Comparison of ENCODE assay signal across 19 cellular contexts in the genomic region with DNA sequence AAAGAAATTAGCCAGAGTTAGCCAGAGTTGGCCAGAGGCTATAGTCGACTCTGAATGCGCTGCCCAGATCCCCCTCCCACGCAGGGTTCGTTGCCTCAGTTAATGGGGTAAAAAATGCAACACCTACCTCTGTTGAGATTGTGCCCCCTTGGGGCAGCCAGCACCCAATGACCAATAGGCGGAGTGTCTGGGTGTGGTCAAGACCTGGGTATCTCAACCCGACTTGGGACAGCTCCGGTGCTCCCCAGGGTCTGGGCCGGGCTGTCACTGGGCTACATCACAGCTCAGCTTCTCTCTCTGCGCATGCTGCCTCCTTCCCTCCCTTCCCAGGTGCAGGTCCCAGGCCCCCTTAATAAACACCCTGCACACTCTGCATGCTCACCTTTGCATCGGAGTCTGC. TPM values are rescaled to one million over a fixed set of nuclear protein-coding genes. Genes with fewer than 3 reads are reported as not detected.
DNase-seq lines count a peak whose midpoint lies in the region; ATAC-seq and TF ChIP-seq lines count a peak whose summit lies in the region.
"Had no signal": no experiment of that assay in that cellular context is flagged by ENCODE, and none has a peak within 500 bp of the region (broad histone marks: within the 10 kb centered on the region; RNA-seq: fewer than 3 reads in every experiment).

No MANE protein-coding gene starts in this region.

- H3K79me2 ChIP-seq in HCT116 (ENCODE audit: insufficient read depth, low read length), result no peaks in the 10 kb centered on the region

- ATAC-seq in HCT116 (peak; percentile 32), WTC11 (peak; percentile 55), GM18519 (IDR thresholded peaks at IDR 0.05; ENCODE audit: low FRiP score, unreplicated experiment) (no peak), HG02870 (IDR thresholded peaks at IDR 0.05; ENCODE audit: unreplicated experiment) (no peak)
- ATAC-seq: GM12878 had no signal

- RAD21 ChIA-PET in HCT116 (lab: Charles Lee; ENCODE audit: low non-redundant PET in 1 of 2, low total read pairs in 2 of 2, uncharacterized antibody in 2 of 2, unreplicated experiment in 2 of 2), result no interaction called here

- H3K4me1 ChIP-seq in HCT116 (ENCODE audit: control insufficient read depth in 1 of 2, insufficient read depth in 2 of 2, low read length in 2 of 2), result peaks cover 0 to 6% of the 10 kb centered on the region in 2 experiments; a peak in 1 of 4 replicates
- no peaks in the 10 kb centered on the region for H3K4me1 ChIP-seq in mesenchymal stem cell (ENCODE audit: control insufficient read depth, insufficient read depth, low read depth, low read length)
- H3K4me1 ChIP-seq: Caco-2 had no signal

- CTCF ChIA-PET in HCT116 (lab: Charles Lee) (no interaction called here), WTC11 (lab: Charles Lee) (interaction anchor here (0.7 kb wide), 1 partner anchor 14 kb away, joined by 6 read pairs; no protein-coding TSS in a partner anchor)

- H3K4me3 ChIP-seq in HCT116 (replicated peaks in 1 of 2; ENCODE audit: low read depth in 1 of 2, low read length in 2 of 2) (no peak overlapping the region), mesenchymal stem cell (ENCODE audit: insufficient read depth in 1 of 2, low read depth in 1 of 2, low read length in 2 of 2) (no peak overlapping the region)
- H3K4me3 ChIP-seq: GM12878, GM23248 had no signal

- no peak overlapping the region for H3K18ac ChIP-seq in mesenchymal stem cell (ENCODE audit: low read depth in 1 of 2, low read length in 2 of 2)

- H3K4ac ChIP-seq in mesenchymal stem cell (ENCODE audit: low read depth in 1 of 2, low read length in 2 of 2), result no peak overlapping the region

- H4K8ac ChIP-seq in mesenchymal stem cell (ENCODE audit: low read length), result peak overlapping the region; percentile 58

- TF ChIP-seq RAD21 in HCT116 (IDR thresholded peaks at IDR 0.05; ENCODE audit: low read depth), result peak; percentile 40

- no peak overlapping the region for H3K27ac Mint-ChIP-seq in WTC11
- H3K27ac Mint-ChIP-seq: CD4-positive, alpha-beta T cell; IgD-negative memory B cell had no signal

- no peaks in the 10 kb centered on the region for H3K79me1 ChIP-seq in mesenchymal stem cell (replicated peaks; ENCODE audit: low read length, poor library complexity, severe bottlenecking)

- no peak overlapping the region for H2AK5ac ChIP-seq in mesenchymal stem cell (ENCODE audit: low read length, severe bottlenecking)

- H3K9ac ChIP-seq in HCT116 (ENCODE audit: low read length), result no peak overlapping the region
- H3K9ac ChIP-seq in mesenchymal stem cell (ENCODE audit: low read length), result no peak overlapping the region
- H3K9ac ChIP-seq: GM23248 had no signal

- H3K27ac ChIP-seq in HCT116 (ENCODE audit: low read depth, low read length) (no peak overlapping the region), mesenchymal stem cell (ENCODE audit: low read length, poor library complexity, severe bottlenecking) (no peak overlapping the region)
- H3K27ac ChIP-seq: C4-2B, GM23248, HL-60 had no signal

- no peak overlapping the region for H3K14ac ChIP-seq in mesenchymal stem cell (ENCODE audit: low read length in 2 of 2)

- TF ChIP-seq CTCF in GM12874 (IDR thresholded peaks at IDR 0.05; ENCODE audit: insufficient read depth, low read depth, low read length) (0 out of 2 replicates have a peak, but pooled peaks have one; percentile 8), HCT116 (IDR thresholded peaks at IDR 0.05 in 2 of 3, conservative IDR thresholded peaks at IDR 0.05 in 1 of 3; ENCODE audit: borderline replicate concordance in 1 of 3, insufficient read depth in 1 of 3, low read depth in 2 of 3, low read length in 2 of 3) (peak; percentile 18 to 27 (median 24); a peak in 3 of 6 replicates), WTC11 (IDR thresholded peaks at IDR 0.05) (no peak)

- WGBS in mesenchymal stem cell, result 85% methylated on average over 10 of the region's 10 CpGs

- no peak overlapping the region for H2BK15ac ChIP-seq in mesenchymal stem cell (ENCODE audit: low read depth, poor library complexity, severe bottlenecking)

- POLR2A ChIA-PET in HCT116 (lab: Charles Lee), result no interaction called here
- POLR2A ChIA-PET in WTC11 (lab: Charles Lee), result no interaction called here

- H2AFZ ChIP-seq in HCT116 (ENCODE audit: low read depth, low read length, poor library complexity, severe bottlenecking) (no peak overlapping the region), mesenchymal stem cell (ENCODE audit: low read depth, low read length) (no peak overlapping the region)
- H2AFZ ChIP-seq: GM23248 had no signal

- no peak overlapping the region for H2BK120ac ChIP-seq in mesenchymal stem cell (ENCODE audit: low read depth, low read length)

- H3K9me3 ChIP-seq in HCT116 (ENCODE audit: control insufficient read depth in 1 of 2, insufficient read depth in 1 of 2, low read depth in 1 of 2, low read length in 2 of 2), result no peaks in the 10 kb centered on the region
- no peaks in the 10 kb centered on the region for H3K9me3 ChIP-seq in mesenchymal stem cell (ENCODE audit: control insufficient read depth, low read length)
- H3K9me3 ChIP-seq: Caco-2 had no signal

- H2BK12ac ChIP-seq in mesenchymal stem cell (ENCODE audit: low read length in 2 of 2), result no peak overlapping the region

- H3K23ac ChIP-seq in mesenchymal stem cell (ENCODE audit: low read length in 2 of 2), result no peak overlapping the region

- H4K20me1 ChIP-seq in HCT116 (ENCODE audit: insufficient read depth), result no peaks in the 10 kb centered on the region

- H3K36me3 Mint-ChIP-seq in WTC11, result no peaks in the 10 kb centered on the region
- H3K36me3 Mint-ChIP-seq: IgD-negative memory B cell had no signal

- intact Hi-C loops in HCT116 (cut with micrococcal nuclease), result no loop called here

- H2BK5ac ChIP-seq in mesenchymal stem cell (ENCODE audit: low read depth, low read length, poor library complexity, severe bottlenecking), result no peak overlapping the region

- no TSS peak for BruUV-seq in HCT116 (replicated peaks; lab: Mats Ljungman, UMichigan)

- no peaks in the 10 kb centered on the region for H3K9me2 ChIP-seq in HCT116 (ENCODE audit: insufficient read depth)

- no peak for DNase-seq in HCT116 (ENCODE audit: low read depth, low spot score)
- DNase-seq in WTC11 (ENCODE audit: low spot score), result no peak
- no peak for DNase-seq in mesenchymal stem cell
- DNase-seq in foreskin melanocyte, result no peak
- DNase-seq: ACHN; AML-193; Caco-2; CD4-positive, alpha-beta T cell; GM23248; H7; Kasumi-1; KG1 had no signal

- H3K4me3 Mint-ChIP-seq in WTC11, result no peak overlapping the region
- H3K4me3 Mint-ChIP-seq: CD4-positive, alpha-beta T cell; IgD-negative memory B cell had no signal

- no peaks in the 10 kb centered on the region for H3K27me3 Mint-ChIP-seq in WTC11 (ENCODE audit: low read depth)

- no peaks in the 10 kb centered on the region for H3K36me3 ChIP-seq in HCT116 (ENCODE audit: control insufficient read depth in 1 of 2, insufficient read depth in 2 of 2, low read length in 2 of 2)
- no peaks in the 10 kb centered on the region for H3K36me3 ChIP-seq in mesenchymal stem cell (ENCODE audit: control insufficient read depth in 1 of 2, insufficient read depth in 2 of 2, low read depth in 1 of 2, low read length in 2 of 2)

- TF ChIP-seq POLR2A in HCT116 (IDR thresholded peaks at IDR 0.05; ENCODE audit: borderline replicate concordance, extremely low read depth, insufficient read depth, insufficient read length), result no peak

- no peak overlapping the region for H3K4me2 ChIP-seq in HCT116 (ENCODE audit: low read length)
- H3K4me2 ChIP-seq in mesenchymal stem cell (ENCODE audit: low read length, poor library complexity, severe bottlenecking), result no peak overlapping the region

- H3K27me3 ChIP-seq in HCT116 (ENCODE audit: insufficient read depth, low read length), result no peaks in the 10 kb centered on the region
- no peaks in the 10 kb centered on the region for H3K27me3 ChIP-seq in mesenchymal stem cell (ENCODE audit: control insufficient read depth in 1 of 2, insufficient read depth in 1 of 2, low read length in 2 of 2)

- no peaks in the 10 kb centered on the region for H3K4me1 Mint-ChIP-seq in WTC11
- H3K4me1 Mint-ChIP-seq: IgD-negative memory B cell had no signal

- H3K9me3 Mint-ChIP-seq in WTC11, result no peaks in the 10 kb centered on the region
- H3K9me3 Mint-ChIP-seq: CD4-positive, alpha-beta T cell; IgD-negative memory B cell had no signal

- H4K91ac ChIP-seq in mesenchymal stem cell (ENCODE audit: low read length), result no peak overlapping the region

TF ChIP-seq in HCT116, 20 proteins besides CTCF, POLR2A, EP300 and RAD21:
- TF ChIP-seq ZFX (IDR thresholded peaks at IDR 0.05), result no peak
- no peak for TF ChIP-seq ELF1 (IDR thresholded peaks at IDR 0.05; ENCODE audit: borderline replicate concordance, low read depth)

TF ChIP-seq in WTC11, 78 proteins besides CTCF, POLR2A, EP300 and RAD21 (continues in another document):
- TF ChIP-seq, protein P1, sequence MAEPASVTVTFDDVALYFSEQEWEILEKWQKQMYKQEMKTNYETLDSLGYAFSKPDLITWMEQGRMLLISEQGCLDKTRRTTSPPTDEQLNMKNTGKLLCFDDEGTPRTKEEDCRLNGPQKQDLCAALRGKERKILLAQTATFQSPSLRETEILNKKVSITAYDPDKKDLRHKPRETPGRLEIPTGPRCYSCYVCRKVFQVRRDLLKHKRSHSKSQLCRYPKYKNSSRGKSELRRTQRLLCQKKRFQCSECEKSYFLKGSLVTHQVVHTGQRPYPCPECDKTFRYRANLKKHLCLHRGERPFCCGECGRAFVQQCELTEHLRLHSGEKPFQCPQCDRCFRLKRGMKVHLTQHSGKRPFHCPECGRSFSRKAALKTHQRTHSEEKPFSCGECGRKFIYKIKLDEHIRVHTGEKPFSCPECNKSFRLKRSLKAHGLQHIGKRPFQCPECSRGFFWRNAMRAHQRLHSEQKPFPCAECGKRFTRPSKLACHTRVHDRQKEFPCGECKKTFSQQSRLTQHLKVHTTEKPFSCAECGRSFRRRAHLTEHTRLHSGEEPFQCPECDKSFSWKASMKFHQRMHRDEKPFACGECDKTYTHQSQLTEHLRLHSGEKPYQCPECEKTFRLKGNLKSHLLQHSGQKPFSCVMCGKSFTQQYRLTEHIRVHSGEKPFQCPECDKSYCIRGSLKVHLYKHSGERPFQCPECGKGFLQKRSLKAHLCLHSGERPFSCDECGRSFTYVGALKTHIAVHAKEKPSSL (CRISPR knock-in tag; conservative IDR thresholded peaks at IDR 0.05), result no peak
- TF ChIP-seq IRF2 (CRISPR knock-in tag; IDR thresholded peaks at IDR 0.05; ENCODE audit: borderline replicate concordance, low read depth), result no peak
- TF ChIP-seq OVOL2 (CRISPR knock-in tag; IDR thresholded peaks at IDR 0.05; ENCODE audit: borderline replicate concordance), result no peak
- no peak for TF ChIP-seq CBFB (CRISPR knock-in tag; IDR thresholded peaks at IDR 0.05; ENCODE audit: low read depth)
- no peak for TF ChIP-seq ZNF671 (CRISPR knock-in tag; IDR thresholded peaks at IDR 0.05)
- TF ChIP-seq TEAD1 (CRISPR knock-in tag; IDR thresholded peaks at IDR 0.05), result no peak
- no peak for TF ChIP-seq ZNF423 (CRISPR knock-in tag; IDR thresholded peaks at IDR 0.05)

RNA-seq across cellular contexts. Expression of gene GCSH, which starts 59.6 kb away (rescaled TPM):
- total RNA-seq in HCT116 (2021; ENCODE audit: unreplicated experiment) (117 TPM), WTC11 (2021) (95.9 to 97.1 TPM (median 96.4 TPM) in 3 replicates)
- 24.1 and 29.7 TPM in 2 replicates for polyA plus RNA-seq in HCT116 (2012)
- 31.2 TPM for polyA plus RNA-seq in mesenchymal stem cell (2013, experiment 1 of 2)
- 36.8 TPM for polyA plus RNA-seq in mesenchymal stem cell (2013, experiment 2 of 2)

Comparison
In these comparisons a context has a peak if more than half of its experiments do, and no peak if none do; other contexts are left out.
1. ATAC-seq: peak in HCT116 (single experiment) and WTC11 (single experiment); none in GM18519 (single experiment) and HG02870 (single experiment).